Comparison of ENCODE assay signal across 26 cellular contexts in genomic region chr7:132499065-132499464, GRCh38.
"Had no signal": no experiment of that assay in that cellular context is flagged by ENCODE, and none has a peak within 500 bp of the region (broad histone marks: within the 10 kb centered on the region; RNA-seq: fewer than 3 reads in every experiment).

No MANE protein-coding gene starts in this region.

- H3K27me3 ChIP-seq: adrenal gland, MG63, Peyer's patch had no signal

- H3K36me3 Mint-ChIP-seq: activated naive CD4-positive, alpha-beta T cell treated with anti-CD3 and anti-CD28 coated beads, Interleukin-2, amount 50 U/mL, for 72 hours; brain had no signal

- H3K27ac Mint-ChIP-seq: activated CD4-positive, alpha-beta T cell treated with anti-CD3 and anti-CD28 coated beads, Interleukin-2, amount 10 ng/mL, durations not matched to agents 24 days and 14 days; activated CD8-positive, alpha-beta T cell treated with anti-CD3 and anti-CD28 coated beads for 36 hours; activated naive CD4-positive, alpha-beta T cell treated with anti-CD3 and anti-CD28 coated beads for 36 hours; activated naive CD4-positive, alpha-beta T cell treated with anti-CD3 and anti-CD28 coated beads, Interleukin-2, amount 50 U/mL, for 72 hours; T-helper 1 cell treated with Interleukin-12 subunit alpha and Interleukin-12 subunit beta and Interleukin-4 antibody, amounts not matched to agents 30 μg/mL and 1 μg/mL, for 36 hours; T-helper 2 cell treated with Interferon-gamma antibody and Interleukin-4, amounts not matched to agents 5 μg/mL and 100 μg/mL, for 36 hours had no signal

- ATAC-seq: activated CD8-positive, alpha-beta T cell treated with anti-CD3 and anti-CD28 coated beads for 36 hours; activated naive CD4-positive, alpha-beta T cell treated with anti-CD3 and anti-CD28 coated beads, Interleukin-2, amount 50 U/mL, for 72 hours; PC-3; Right ventricle myocardium inferior had no signal

- H3K4me3 Mint-ChIP-seq: activated CD4-positive, alpha-beta T cell treated with anti-CD3 and anti-CD28 coated beads, Interleukin-2, amount 10 ng/mL, durations not matched to agents 24 days and 14 days; activated CD8-positive, alpha-beta T cell treated with anti-CD3 and anti-CD28 coated beads for 36 hours; activated naive CD4-positive, alpha-beta T cell treated with anti-CD3 and anti-CD28 coated beads for 36 hours; brain; T-helper 1 cell treated with Interleukin-12 subunit alpha and Interleukin-12 subunit beta and Interleukin-4 antibody, amounts not matched to agents 30 μg/mL and 1 μg/mL, for 36 hours; T-helper 2 cell treated with Interferon-gamma antibody and Interleukin-4, amounts not matched to agents 5 μg/mL and 100 μg/mL, for 36 hours had no signal

- H3K36me3 ChIP-seq: adrenal gland, MG63, Peyer's patch had no signal

- DNase-seq: activated CD4-positive, alpha-beta T cell treated with anti-CD3 and anti-CD28 coated beads, Interleukin-2, amount 10 ng/mL, durations not matched to agents 24 days and 14 days; activated CD4-positive, alpha-beta T cell treated with anti-CD3 and anti-CD28 coated beads, Interleukin-2, amount 50 U/mL, for 4 hours; activated CD8-positive, alpha-beta T cell treated with anti-CD3 and anti-CD28 coated beads for 36 hours; activated gamma-delta T cell treated with Interleukin-2 at 50 U/mL for 16 hours; activated naive CD4-positive, alpha-beta T cell treated with anti-CD3 and anti-CD28 coated beads for 36 hours; activated T-cell treated with anti-CD3 and anti-CD28 coated beads, Interleukin-2, amount 50 U/mL, for 1 hour; Kasumi-1; KG1; MG63; NCI-H1048; NCI-H1105 treated with DMSO at 0.1 percent for 48 hours; NCI-H1436; NCI-H1694 treated with DMSO at 0.1 percent for 48 hours; NCI-H2029; NCI-H345; NCI-H524 treated with DMSO at 0.1 percent for 48 hours; PC-3; Peyer's patch; RPMI8226; SIG-M5 had no signal

- H3K9me3 Mint-ChIP-seq: activated CD8-positive, alpha-beta T cell treated with anti-CD3 and anti-CD28 coated beads for 36 hours; activated naive CD4-positive, alpha-beta T cell treated with anti-CD3 and anti-CD28 coated beads for 36 hours; T-helper 1 cell treated with Interleukin-12 subunit alpha and Interleukin-12 subunit beta and Interleukin-4 antibody, amounts not matched to agents 30 μg/mL and 1 μg/mL, for 36 hours; T-helper 2 cell treated with Interferon-gamma antibody and Interleukin-4, amounts not matched to agents 5 μg/mL and 100 μg/mL, for 36 hours had no signal

- H3K27me3 Mint-ChIP-seq: activated CD8-positive, alpha-beta T cell treated with anti-CD3 and anti-CD28 coated beads for 36 hours had no signal

- H3K27ac ChIP-seq: adrenal gland, Peyer's patch had no signal

- H3K9me3 ChIP-seq: adrenal gland, MG63, Peyer's patch had no signal

- H3K4me1 ChIP-seq: Peyer's patch had no signal

- H3K4me3 ChIP-seq: adrenal gland, MG63, Peyer's patch had no signal
